ENCODE assay signal across 2 cellular contexts in the genomic region with DNA sequence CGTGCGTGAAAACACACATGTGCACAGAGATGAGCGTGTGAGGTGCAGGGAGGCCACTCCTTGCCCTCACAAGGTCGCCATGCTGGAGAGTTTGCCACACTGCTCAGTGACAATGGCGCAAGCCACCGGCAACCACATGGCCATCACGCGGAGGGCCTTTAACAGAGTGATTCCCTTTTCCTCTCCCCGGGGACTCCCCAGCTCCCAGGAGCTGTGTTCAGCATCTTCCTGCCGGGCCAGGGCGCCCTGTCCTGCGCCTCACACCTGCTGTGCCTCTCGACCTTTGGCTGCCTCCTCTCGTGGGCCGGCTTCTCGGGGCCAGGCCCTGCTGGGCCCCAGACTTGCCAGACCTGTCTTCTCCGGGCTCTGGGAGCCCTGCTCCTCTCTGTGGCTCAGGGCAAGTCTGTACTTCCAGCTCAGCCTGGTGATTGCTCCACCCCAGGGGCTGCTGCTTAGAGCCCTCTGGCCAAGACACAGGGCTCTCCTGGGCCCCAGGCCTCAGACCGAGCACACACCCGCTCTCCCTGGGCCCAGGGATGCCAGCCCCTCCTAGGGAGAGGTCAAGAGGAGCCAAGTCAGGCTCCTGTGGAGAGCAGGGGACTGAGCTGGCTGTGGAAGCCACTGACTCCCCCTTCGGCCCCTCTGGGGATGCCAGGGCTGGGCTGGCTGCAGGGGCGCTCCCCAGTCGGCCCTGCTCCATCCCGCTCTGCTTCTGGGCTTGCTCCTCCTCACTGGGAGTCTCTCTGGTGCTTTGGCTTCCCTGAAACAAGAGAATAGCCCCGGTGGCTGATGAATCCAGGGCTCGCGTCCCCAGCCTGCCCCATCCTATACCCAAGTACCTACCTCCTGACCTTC.
TF ChIP-seq lines count a peak whose summit lies in the region.

No MANE protein-coding gene starts in this region.

TF ChIP-seq in liver, 16 proteins besides CTCF, POLR2A, EP300 and RAD21:
- TF ChIP-seq MAX (IDR thresholded peaks at IDR 0.05) (no peak), HNF4G (IDR thresholded peaks at IDR 0.05) (no peak)
- TF ChIP-seq, protein P1, sequence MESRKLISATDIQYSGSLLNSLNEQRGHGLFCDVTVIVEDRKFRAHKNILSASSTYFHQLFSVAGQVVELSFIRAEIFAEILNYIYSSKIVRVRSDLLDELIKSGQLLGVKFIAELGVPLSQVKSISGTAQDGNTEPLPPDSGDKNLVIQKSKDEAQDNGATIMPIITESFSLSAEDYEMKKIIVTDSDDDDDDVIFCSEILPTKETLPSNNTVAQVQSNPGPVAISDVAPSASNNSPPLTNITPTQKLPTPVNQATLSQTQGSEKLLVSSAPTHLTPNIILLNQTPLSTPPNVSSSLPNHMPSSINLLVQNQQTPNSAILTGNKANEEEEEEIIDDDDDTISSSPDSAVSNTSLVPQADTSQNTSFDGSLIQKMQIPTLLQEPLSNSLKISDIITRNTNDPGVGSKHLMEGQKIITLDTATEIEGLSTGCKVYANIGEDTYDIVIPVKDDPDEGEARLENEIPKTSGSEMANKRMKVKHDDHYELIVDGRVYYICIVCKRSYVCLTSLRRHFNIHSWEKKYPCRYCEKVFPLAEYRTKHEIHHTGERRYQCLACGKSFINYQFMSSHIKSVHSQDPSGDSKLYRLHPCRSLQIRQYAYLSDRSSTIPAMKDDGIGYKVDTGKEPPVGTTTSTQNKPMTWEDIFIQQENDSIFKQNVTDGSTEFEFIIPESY (IDR thresholded peaks at IDR 0.05): no peak

TF ChIP-seq in HepG2, 621 proteins besides CTCF, POLR2A, EP300 and RAD21:
- TF ChIP-seq ZFP90 (CRISPR knock-in tag; IDR thresholded peaks at IDR 0.05; ENCODE audit: borderline replicate concordance) (no peak), ZNF44 (CRISPR knock-in tag; IDR thresholded peaks at IDR 0.05) (no peak), PHF5A (CRISPR knock-in tag; IDR thresholded peaks at IDR 0.05; ENCODE audit: low read depth, unreplicated experiment) (no peak), HNRNPH1 (optimal IDR thresholded peaks at IDR 0.05; ENCODE audit: low read depth, low read length) (no peak), ZNF350 (CRISPR knock-in tag; IDR thresholded peaks at IDR 0.05; ENCODE audit: borderline replicate concordance, low read depth) (no peak), EED (CRISPR knock-in tag; IDR thresholded peaks at IDR 0.05) (no peak)
- TF ChIP-seq, protein P2, sequence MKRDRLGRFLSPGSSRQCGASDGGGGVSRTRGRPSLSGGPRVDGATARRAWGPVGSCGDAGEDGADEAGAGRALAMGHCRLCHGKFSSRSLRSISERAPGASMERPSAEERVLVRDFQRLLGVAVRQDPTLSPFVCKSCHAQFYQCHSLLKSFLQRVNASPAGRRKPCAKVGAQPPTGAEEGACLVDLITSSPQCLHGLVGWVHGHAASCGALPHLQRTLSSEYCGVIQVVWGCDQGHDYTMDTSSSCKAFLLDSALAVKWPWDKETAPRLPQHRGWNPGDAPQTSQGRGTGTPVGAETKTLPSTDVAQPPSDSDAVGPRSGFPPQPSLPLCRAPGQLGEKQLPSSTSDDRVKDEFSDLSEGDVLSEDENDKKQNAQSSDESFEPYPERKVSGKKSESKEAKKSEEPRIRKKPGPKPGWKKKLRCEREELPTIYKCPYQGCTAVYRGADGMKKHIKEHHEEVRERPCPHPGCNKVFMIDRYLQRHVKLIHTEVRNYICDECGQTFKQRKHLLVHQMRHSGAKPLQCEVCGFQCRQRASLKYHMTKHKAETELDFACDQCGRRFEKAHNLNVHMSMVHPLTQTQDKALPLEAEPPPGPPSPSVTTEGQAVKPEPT (CRISPR knock-in tag; IDR thresholded peaks at IDR 0.05; ENCODE audit: low read depth): no peak
- TF ChIP-seq, protein P3, sequence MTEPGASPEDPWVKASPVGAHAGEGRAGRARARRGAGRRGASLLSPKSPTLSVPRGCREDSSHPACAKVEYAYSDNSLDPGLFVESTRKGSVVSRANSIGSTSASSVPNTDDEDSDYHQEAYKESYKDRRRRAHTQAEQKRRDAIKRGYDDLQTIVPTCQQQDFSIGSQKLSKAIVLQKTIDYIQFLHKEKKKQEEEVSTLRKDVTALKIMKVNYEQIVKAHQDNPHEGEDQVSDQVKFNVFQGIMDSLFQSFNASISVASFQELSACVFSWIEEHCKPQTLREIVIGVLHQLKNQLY (CRISPR knock-in tag; IDR thresholded peaks at IDR 0.05): no peak
- TF ChIP-seq, protein P4, sequence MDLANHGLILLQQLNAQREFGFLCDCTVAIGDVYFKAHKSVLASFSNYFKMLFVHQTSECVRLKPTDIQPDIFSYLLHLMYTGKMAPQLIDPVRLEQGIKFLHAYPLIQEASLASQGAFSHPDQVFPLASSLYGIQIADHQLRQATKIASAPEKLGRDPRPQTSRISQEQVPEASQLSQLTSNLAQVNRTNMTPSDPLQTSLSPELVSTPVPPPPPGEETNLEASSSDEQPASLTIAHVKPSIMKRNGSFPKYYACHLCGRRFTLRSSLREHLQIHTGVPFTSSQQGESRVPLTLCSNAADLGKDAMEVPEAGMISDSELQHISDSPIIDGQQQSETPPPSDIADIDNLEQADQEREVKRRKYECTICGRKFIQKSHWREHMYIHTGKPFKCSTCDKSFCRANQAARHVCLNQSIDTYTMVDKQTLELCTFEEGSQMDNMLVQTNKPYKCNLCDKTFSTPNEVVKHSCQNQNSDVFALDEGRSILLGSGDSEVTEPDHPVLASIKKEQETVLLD (CRISPR knock-in tag; IDR thresholded peaks at IDR 0.05; ENCODE audit: low read depth): no peak
- TF ChIP-seq, protein P5, sequence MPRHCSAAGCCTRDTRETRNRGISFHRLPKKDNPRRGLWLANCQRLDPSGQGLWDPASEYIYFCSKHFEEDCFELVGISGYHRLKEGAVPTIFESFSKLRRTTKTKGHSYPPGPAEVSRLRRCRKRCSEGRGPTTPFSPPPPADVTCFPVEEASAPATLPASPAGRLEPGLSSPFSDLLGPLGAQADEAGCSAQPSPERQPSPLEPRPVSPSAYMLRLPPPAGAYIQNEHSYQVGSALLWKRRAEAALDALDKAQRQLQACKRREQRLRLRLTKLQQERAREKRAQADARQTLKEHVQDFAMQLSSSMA (CRISPR knock-in tag; IDR thresholded peaks at IDR 0.05): no peak
